Comparison of ENCODE assay signal across 14 cellular contexts in the genomic region with DNA sequence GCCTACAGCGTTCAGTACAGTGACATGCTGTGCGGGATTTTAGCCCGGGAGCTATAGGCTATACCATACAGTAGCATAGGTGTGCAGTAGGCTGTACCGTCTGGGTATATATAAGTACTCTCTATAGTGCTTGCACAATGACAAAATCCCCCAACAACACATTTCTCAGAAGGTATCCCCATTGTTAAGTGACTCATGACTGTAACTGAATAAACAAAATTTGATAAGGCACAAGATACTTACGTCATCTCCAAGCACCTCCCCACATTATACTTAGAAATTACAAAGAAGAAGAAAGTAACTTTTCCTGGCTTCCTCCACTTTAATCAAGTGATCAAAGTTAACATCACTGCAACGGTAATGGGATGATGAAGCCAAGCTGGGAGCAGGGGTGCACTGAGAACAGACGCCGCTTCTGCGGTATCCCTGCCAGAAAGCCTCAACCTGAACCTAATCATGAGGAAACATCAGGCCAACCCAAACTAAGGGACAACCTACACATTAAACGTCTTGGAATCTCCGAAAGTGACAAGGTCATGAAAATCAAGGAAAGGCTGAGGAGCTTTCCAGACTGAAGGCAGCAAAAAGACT. TPM values are rescaled to one million over a fixed set of nuclear protein-coding genes. Genes with fewer than 3 reads are reported as not detected.
DNase-seq lines count a peak whose midpoint lies in the region; ATAC-seq and TF ChIP-seq lines count a peak whose summit lies in the region.
"Had no signal": no experiment of that assay in that cellular context is flagged by ENCODE, and none has a peak within 500 bp of the region (broad histone marks: within the 10 kb centered on the region; RNA-seq: fewer than 3 reads in every experiment).

No MANE protein-coding gene starts in this region.

- H3K4me2 ChIP-seq in mammary epithelial cell (ENCODE audit: insufficient read depth, low read depth, low read length) = no peak overlapping the region

- TF ChIP-seq EP300 in gastroesophageal sphincter (IDR thresholded peaks at IDR 0.05) = no peak

- peaks cover 34% of the 10 kb centered on the region for H3K4me1 Mint-ChIP-seq in MCF 10A (ENCODE audit: insufficient read depth, unreplicated experiment)
- peaks cover 11% of the 10 kb centered on the region for H3K4me1 Mint-ChIP-seq in stimulated activated effector memory CD8-positive, alpha-beta T cell treated with anti-CD3 and anti-CD28 coated beads, Interleukin-12 subunit alpha, Interleukin-12 subunit beta, amount 100 ng/mL, for 72 hours

- intact Hi-C loops in MCF 10A (cut with micrococcal nuclease) = no loop called here
- intact Hi-C loops in mammary epithelial cell (cut with micrococcal nuclease) = no loop called here
- intact Hi-C loops in ascending aorta (cut with DNase I) = no loop called here
- intact Hi-C loops in tibial artery (cut with DNase I; ENCODE audit: low total_unique reads) = loop anchor here (5.0 kb wide), 2 partner anchors 39 to 106 kb away; no protein-coding TSS in a partner anchor

- no peaks in the 10 kb centered on the region for H3K36me3 ChIP-seq in mammary epithelial cell (ENCODE audit: insufficient read depth, low read length)
- H3K36me3 ChIP-seq in ascending aorta = peaks cover 14 to 23% of the 10 kb centered on the region in 2 donors
- H3K36me3 ChIP-seq in gastroesophageal sphincter = no peaks in the 10 kb centered on the region
- peaks cover 0 to 23% (median 0%) of the 10 kb centered on the region in 3 donors for H3K36me3 ChIP-seq in tibial artery
- H3K36me3 ChIP-seq: heart left ventricle, Peyer's patch had no signal

- dilution Hi-C loops in mammary epithelial cell (cut with HindIII; ENCODE audit: low sequenced_read_pairs) = no loop called here

- TF ChIP-seq CTCF in MCF 10A (IDR thresholded peaks at IDR 0.05; ENCODE audit: unreplicated experiment) (no peak), mammary epithelial cell (conservative IDR thresholded peaks at IDR 0.05 in 1 of 2, IDR thresholded peaks at IDR 0.05 in 1 of 2; ENCODE audit: extremely low read depth in 1 of 2, insufficient read depth in 1 of 2, low read depth in 1 of 2, low read length in 2 of 2) (no peak), ascending aorta (IDR thresholded peaks at IDR 0.05) (no peak), gastroesophageal sphincter (IDR thresholded peaks at IDR 0.05) (no peak), tibial artery (IDR thresholded peaks at IDR 0.05) (no peak)

- no peaks in the 10 kb centered on the region for H3K27me3 Mint-ChIP-seq in MCF 10A (ENCODE audit: insufficient read depth, unreplicated experiment)

- no peak overlapping the region for H2AFZ ChIP-seq in mammary epithelial cell (ENCODE audit: low read depth, low read length)

- no peak overlapping the region for H3K4me3 Mint-ChIP-seq in MCF 10A (ENCODE audit: unreplicated experiment)
- H3K4me3 Mint-ChIP-seq in stimulated activated effector memory CD8-positive, alpha-beta T cell treated with anti-CD3 and anti-CD28 coated beads, Interleukin-12 subunit alpha, Interleukin-12 subunit beta, amount 100 ng/mL, for 72 hours = no peak overlapping the region
- H3K4me3 Mint-ChIP-seq: activated T-cell treated with anti-CD3 and anti-CD28 coated beads, Interleukin-2, amount 50 U/mL, for 24 hours had no signal

- no peaks in the 10 kb centered on the region for H3K9me3 ChIP-seq in mammary epithelial cell (replicated peaks; ENCODE audit: insufficient read depth, low read length)
- no peaks in the 10 kb centered on the region for H3K9me3 ChIP-seq in ascending aorta
- no peaks in the 10 kb centered on the region for H3K9me3 ChIP-seq in gastroesophageal sphincter
- H3K9me3 ChIP-seq in tibial artery = no peaks in the 10 kb centered on the region
- H3K9me3 ChIP-seq: heart left ventricle, Peyer's patch had no signal

- H4K20me1 ChIP-seq in mammary epithelial cell (ENCODE audit: insufficient read depth, low read length) = no peaks in the 10 kb centered on the region

- no peaks in the 10 kb centered on the region for H3K9me3 Mint-ChIP-seq in MCF 10A (ENCODE audit: unreplicated experiment)
- no peaks in the 10 kb centered on the region for H3K9me3 Mint-ChIP-seq in stimulated activated effector memory CD8-positive, alpha-beta T cell treated with anti-CD3 and anti-CD28 coated beads, Interleukin-12 subunit alpha, Interleukin-12 subunit beta, amount 100 ng/mL, for 72 hours
- H3K9me3 Mint-ChIP-seq: activated T-cell treated with anti-CD3 and anti-CD28 coated beads, Interleukin-2, amount 50 U/mL, for 24 hours had no signal

- no peaks in the 10 kb centered on the region for H3K79me2 ChIP-seq in mammary epithelial cell (ENCODE audit: insufficient read depth, low read length)

- H3K27me3 ChIP-seq in mammary epithelial cell (ENCODE audit: insufficient read depth, low read length) (no peaks in the 10 kb centered on the region), ascending aorta (no peaks in the 10 kb centered on the region), gastroesophageal sphincter (no peaks in the 10 kb centered on the region), tibial artery (no peaks in the 10 kb centered on the region)
- H3K27me3 ChIP-seq: heart left ventricle, Peyer's patch had no signal

- H3K36me3 Mint-ChIP-seq in MCF 10A (ENCODE audit: insufficient read depth, unreplicated experiment) = peaks cover 6% of the 10 kb centered on the region
- no peaks in the 10 kb centered on the region for H3K36me3 Mint-ChIP-seq in stimulated activated effector memory CD8-positive, alpha-beta T cell treated with anti-CD3 and anti-CD28 coated beads, Interleukin-12 subunit alpha, Interleukin-12 subunit beta, amount 100 ng/mL, for 72 hours

- no peak overlapping the region for H3K9ac ChIP-seq in mammary epithelial cell (ENCODE audit: insufficient read depth, low read length)

- 75% methylated on average over 11 of the region's 11 CpGs for WGBS in mammary epithelial cell (ENCODE audit: low coverage, missing lambda C conversion rate)
- 59 to 79% methylated on average over 8 to 9 of the region's 11 CpGs for WGBS in gastroesophageal sphincter (ENCODE audit: low coverage in 1 of 2), 2 donors

- CTCF ChIA-PET in MCF 10A (lab: Yijun Ruan, JAX) (interaction anchor here (0.5 to 15.5 kb wide), 11 partner anchors 18 to 590 kb away, joined by 3 to 350 read pairs (median 3); no protein-coding TSS in a partner anchor), mammary epithelial cell (lab: Charles Lee; ENCODE audit: low non-redundant PET) (no interaction called here)

- BruUV-seq in MCF 10A (replicated peaks; lab: Mats Ljungman, UMichigan) (no TSS peak), mammary epithelial cell (replicated peaks; lab: Mats Ljungman, UMichigan) (no TSS peak)

- POLR2A ChIA-PET in MCF 10A (lab: Yijun Ruan, JAX) = no interaction called here

- in situ Hi-C loops in mammary epithelial cell (cut with MboI; ENCODE audit: low sequenced_read_pairs in 2 of 2) = no loop called here
- in situ Hi-C loops in KBM-7 (cut with MboI; ENCODE audit: low pct_unique_long_range_greater_than_20kb, low sequenced_read_pairs) = no loop called here

- H3K4me3 ChIP-seq in mammary epithelial cell (replicated peaks in 1 of 3; ENCODE audit: insufficient read depth in 1 of 3, low read depth in 2 of 3, low read length in 3 of 3) (no peak overlapping the region), ascending aorta (peak overlapping the region in 1 of 2 donors; percentile 3), gastroesophageal sphincter (no peak overlapping the region), tibial artery (no peak overlapping the region)
- H3K4me3 ChIP-seq: heart left ventricle, Peyer's patch had no signal

- no peak for TF ChIP-seq POLR2A in gastroesophageal sphincter (IDR thresholded peaks at IDR 0.05)

- peaks cover 22% of the 10 kb centered on the region for H3K4me1 ChIP-seq in mammary epithelial cell (ENCODE audit: insufficient read depth, low read length)
- H3K4me1 ChIP-seq in ascending aorta = peaks cover 24 to 55% of the 10 kb centered on the region in 2 donors
- peaks cover 0 to 61% (median 36%) of the 10 kb centered on the region in 3 donors for H3K4me1 ChIP-seq in gastroesophageal sphincter
- peaks cover 0 to 50% (median 46%) of the 10 kb centered on the region in 4 donors for H3K4me1 ChIP-seq in tibial artery

- H3K27ac ChIP-seq in mammary epithelial cell (ENCODE audit: insufficient read depth, low read depth, low read length) (no peak overlapping the region), ascending aorta (peak overlapping the region; percentile 59 to 69), gastroesophageal sphincter (peak overlapping the region in 3 of 4 donors; percentile 25 to 63 (median 60)), tibial artery (peak overlapping the region; percentile 72 to 74)

- no peak overlapping the region for H3K27ac Mint-ChIP-seq in MCF 10A (ENCODE audit: low read depth, unreplicated experiment)
- no peak overlapping the region for H3K27ac Mint-ChIP-seq in stimulated activated effector memory CD8-positive, alpha-beta T cell treated with anti-CD3 and anti-CD28 coated beads, Interleukin-12 subunit alpha, Interleukin-12 subunit beta, amount 100 ng/mL, for 72 hours
- H3K27ac Mint-ChIP-seq: activated T-cell treated with anti-CD3 and anti-CD28 coated beads, Interleukin-2, amount 50 U/mL, for 24 hours had no signal

- DNase-seq in MCF 10A (ENCODE audit: unreplicated experiment) = peak; percentile 65
- DNase-seq in mammary epithelial cell = no peak
- DNase-seq in ascending aorta (ENCODE audit: low spot score in 2 of 2) = no peak
- DNase-seq in tibial artery = peak in 1 of 2 donors; percentile 20
- DNase-seq in stimulated activated effector memory CD8-positive, alpha-beta T cell treated with anti-CD3 and anti-CD28 coated beads, Interleukin-12 subunit alpha, Interleukin-12 subunit beta, amount 100 ng/mL, for 72 hours (ENCODE audit: low spot score in 2 of 2) = no peak
- DNase-seq in KBM-7 = no peak
- DNase-seq: activated CD4-positive, alpha-beta T cell treated with anti-CD3 and anti-CD28 coated beads for 1 hour; NCI-H146; NCI-H524 treated with DMSO at 0.1 percent for 48 hours had no signal

- peak; percentile 34 for ATAC-seq in gastroesophageal sphincter
- no peak for ATAC-seq in stimulated activated effector memory CD8-positive, alpha-beta T cell treated with anti-CD3 and anti-CD28 coated beads, Interleukin-12 subunit alpha, Interleukin-12 subunit beta, amount 100 ng/mL, for 72 hours
- no peak for ATAC-seq in HG03457 (IDR thresholded peaks at IDR 0.05; ENCODE audit: unreplicated experiment)

RNA-seq across cellular contexts. Expression of gene TNS1, which starts 9.6 kb away (rescaled TPM):
- total RNA-seq in MCF 10A (2022) (2.9 and 3.3 TPM in 2 replicates), mammary epithelial cell (10 to 100 TPM in 1 of 2 donors, under 1 TPM in 1; 0.80 to 20.0 TPM), ascending aorta (1,334 TPM), gastroesophageal sphincter (1,000 to 10,000 TPM in 3 of 4 donors, 100 to 1,000 TPM in 1; 825 to 2,193 (median 1,462) TPM)
- polyA plus RNA-seq in mammary epithelial cell = 0.46 TPM
- 11.9 TPM for polyA minus RNA-seq in mammary epithelial cell

Comparison
In these comparisons a context has a peak if more than half of its experiments do, and no peak if none do; other contexts are left out.
1. RNA of gene TNS1, which starts 9.6 kb away (total RNA-seq): 825 to 2,193 TPM in gastroesophageal sphincter and 1,334 TPM in ascending aorta (single experiment); 0.80 to 20.0 TPM in mammary epithelial cell and 2.9 to 3.3 TPM in MCF 10A; every median in the first group is over 10 times any median in the second.